Comparison of ENCODE assay signal across 23 cellular contexts in genomic region chr1:223754681-223755431, GRCh38. TPM values are rescaled to one million over a fixed set of nuclear protein-coding genes. Genes with fewer than 3 reads are reported as not detected.
A peak's percentile ranks its signal among the peaks of the same experiment; 100 is the strongest.
DNase-seq lines count a peak whose midpoint lies in the region; ATAC-seq, FAIRE-seq and TF ChIP-seq lines count a peak whose summit lies in the region.
"Had no signal": no experiment of that assay in that cellular context is flagged by ENCODE, and none has a peak within 500 bp of the region (broad histone marks: within the 10 kb centered on the region; RNA-seq: fewer than 3 reads in every experiment).

No MANE protein-coding gene starts in this region.

- H3K9ac ChIP-seq in mesenchymal stem cell (ENCODE audit: low read length): no peak overlapping the region

- H3K14ac ChIP-seq in mesenchymal stem cell (ENCODE audit: low read length in 2 of 2): no peak overlapping the region

- H3K36me3 ChIP-seq in heart right ventricle: peaks cover 6 to 100% (median 85%) of the 10 kb centered on the region in 9 donors
- H3K36me3 ChIP-seq in mesenchymal stem cell (ENCODE audit: control insufficient read depth in 1 of 2, insufficient read depth in 2 of 2, low read depth in 1 of 2, low read length in 2 of 2): peaks cover 91 to 100% of the 10 kb centered on the region in 2 experiments

- H3K18ac ChIP-seq in mesenchymal stem cell (ENCODE audit: low read depth in 1 of 2, low read length in 2 of 2): no peak overlapping the region

- no peak overlapping the region for H3K4ac ChIP-seq in mesenchymal stem cell (ENCODE audit: low read depth in 1 of 2, low read length in 2 of 2)

- no peak overlapping the region for H2AK5ac ChIP-seq in mesenchymal stem cell (ENCODE audit: low read length, severe bottlenecking)

- H3K27me3 ChIP-seq in heart right ventricle: no peaks in the 10 kb centered on the region
- no peaks in the 10 kb centered on the region for H3K27me3 ChIP-seq in mesenchymal stem cell (ENCODE audit: control insufficient read depth in 1 of 2, insufficient read depth in 1 of 2, low read length in 2 of 2)

- no peaks in the 10 kb centered on the region for H3K27me3 Mint-ChIP-seq in central memory CD8-positive, alpha-beta T cell
- H3K27me3 Mint-ChIP-seq: CD8-positive, alpha-beta memory T cell; IgD-negative memory B cell had no signal

- H2BK15ac ChIP-seq in mesenchymal stem cell (ENCODE audit: low read depth, poor library complexity, severe bottlenecking): no peak overlapping the region

- H3K4me1 ChIP-seq in heart right ventricle (no peaks in the 10 kb centered on the region), mesenchymal stem cell (ENCODE audit: control insufficient read depth, insufficient read depth, low read depth, low read length) (no peaks in the 10 kb centered on the region)

- H3K4me2 ChIP-seq in mesenchymal stem cell (ENCODE audit: low read length, poor library complexity, severe bottlenecking): no peak overlapping the region

- H2BK12ac ChIP-seq in mesenchymal stem cell (ENCODE audit: low read length in 2 of 2): no peak overlapping the region

- no peak for TF ChIP-seq CTCF in heart right ventricle (IDR thresholded peaks at IDR 0.05)
- TF ChIP-seq CTCF in D721Med (IDR thresholded peaks at IDR 0.05; ENCODE audit: insufficient read depth, missing control alignments): no peak

- no peak overlapping the region for H4K91ac ChIP-seq in mesenchymal stem cell (ENCODE audit: low read length)

- H3K27ac ChIP-seq in heart right ventricle (no peak overlapping the region), mesenchymal stem cell (ENCODE audit: low read length, poor library complexity, severe bottlenecking) (no peak overlapping the region), substantia nigra (ENCODE audit: low read depth, low read length, poor library complexity, severe bottlenecking) (peak overlapping the region; percentile 84)
- H3K27ac ChIP-seq: C4-2B, HL-60, SK-N-MC had no signal

- peaks cover 65% of the 10 kb centered on the region for H3K79me1 ChIP-seq in mesenchymal stem cell (replicated peaks; ENCODE audit: low read length, poor library complexity, severe bottlenecking)

- WGBS in heart right ventricle, 2 donors: 87 to 90% methylated on average over 17 of the region's 17 CpGs
- 99% methylated on average over 17 of the region's 17 CpGs for WGBS in mesenchymal stem cell

- intact Hi-C loops in cardiac septum (cut with DNase I) (no loop called here), heart right ventricle (cut with DNase I) (loop anchor here in 1 of 10 donors (5.0 kb wide), 1 partner anchor 58 kb away; no protein-coding TSS in a partner anchor)

- DNase-seq in cardiac septum (ENCODE audit: low spot score) (peak; percentile 50), heart right ventricle (no peak), mesenchymal stem cell (no peak), substantia nigra (lab: John Stamatoyannopoulos, UW) (no peak), D721Med (ENCODE audit: insufficient read length, low spot score) (no peak), NOMO-1 treated with dmso at 0.1 percent for 144 hours (lab: John Stamatoyannopoulos, UW; ENCODE audit: unreplicated experiment) (no peak)
- no peak for DNase-seq in central memory CD8-positive, alpha-beta T cell (ENCODE audit: low spot score in 2 of 2)
- DNase-seq in stimulated activated CD4-positive, alpha-beta T cell treated with anti-CD3 and anti-CD28 coated beads, Interleukin-4, amount 100 ng/mL, for 24 hours: no peak
- DNase-seq: AML-193; CD8-positive, alpha-beta memory T cell; DMS79; Karpas-422; NCI-H1694; NCI-H2081; NCI-H2171 treated with DMSO at 0.1 percent for 48 hours; NCI-H524 treated with DMSO at 0.1 percent for 48 hours; NCI-H82; Right ventricle myocardium superior had no signal

- no peak for FAIRE-seq in D721Med (lab: Jason Lieb, UNC)
- FAIRE-seq: H54 had no signal

- peak overlapping the region; percentile 29 for H4K8ac ChIP-seq in mesenchymal stem cell (ENCODE audit: low read length)

- no peak overlapping the region for H2AFZ ChIP-seq in mesenchymal stem cell (ENCODE audit: low read depth, low read length)

- no peak overlapping the region for H3K4me3 Mint-ChIP-seq in central memory CD8-positive, alpha-beta T cell
- H3K4me3 Mint-ChIP-seq: CD8-positive, alpha-beta memory T cell; IgD-negative memory B cell had no signal

- no peak overlapping the region for H3K4me3 ChIP-seq in heart right ventricle
- no peak overlapping the region for H3K4me3 ChIP-seq in mesenchymal stem cell (ENCODE audit: insufficient read depth in 1 of 2, low read depth in 1 of 2, low read length in 2 of 2)
- H3K4me3 ChIP-seq: SK-N-MC had no signal

- peak overlapping the region; percentile 69 for H3K27ac Mint-ChIP-seq in central memory CD8-positive, alpha-beta T cell (ENCODE audit: low read depth)
- H3K27ac Mint-ChIP-seq: IgD-negative memory B cell had no signal

- no peaks in the 10 kb centered on the region for H3K9me3 Mint-ChIP-seq in central memory CD8-positive, alpha-beta T cell
- H3K9me3 Mint-ChIP-seq: CD8-positive, alpha-beta memory T cell; IgD-negative memory B cell had no signal

- H3K23ac ChIP-seq in mesenchymal stem cell (ENCODE audit: low read length in 2 of 2): no peak overlapping the region

- H2BK5ac ChIP-seq in mesenchymal stem cell (ENCODE audit: low read depth, low read length, poor library complexity, severe bottlenecking): no peak overlapping the region

- peaks cover 56% of the 10 kb centered on the region for H3K36me3 Mint-ChIP-seq in central memory CD8-positive, alpha-beta T cell (ENCODE audit: insufficient read depth)

- peaks cover 5% of the 10 kb centered on the region for H3K4me1 Mint-ChIP-seq in central memory CD8-positive, alpha-beta T cell

- H3K9me3 ChIP-seq in heart right ventricle (no peaks in the 10 kb centered on the region), mesenchymal stem cell (ENCODE audit: control insufficient read depth, low read length) (no peaks in the 10 kb centered on the region)

- no peak overlapping the region for H2BK120ac ChIP-seq in mesenchymal stem cell (ENCODE audit: low read depth, low read length)

- ATAC-seq in heart right ventricle: no peak
- no peak for ATAC-seq in central memory CD8-positive, alpha-beta T cell (replicated peaks; ENCODE audit: extremely low read depth, poor library complexity, severe bottlenecking)

RNA-seq across cellular contexts. Expression of gene CAPN2, which starts 42.5 kb away (rescaled TPM):
- total RNA-seq in cardiac septum: 80.0 TPM
- total RNA-seq in heart right ventricle: 100 to 1,000 TPM in 1 of 10 donors, 10 to 100 TPM in 9; 65.6 to 104 (median 77.6) TPM
- 100 to 1,000 TPM in 1 of 2 donors, 10 to 100 TPM in 1; 62.4 to 107 TPM for polyA plus RNA-seq in heart right ventricle
- polyA plus RNA-seq in mesenchymal stem cell (2013, experiment 1 of 2): 247 TPM
- polyA plus RNA-seq in mesenchymal stem cell (2013, experiment 2 of 2): 249 TPM
